Comparison of ENCODE assay signal across 12 cellular contexts in genomic region chr1:150883121-150883520, GRCh38. TPM values are rescaled to one million over a fixed set of nuclear protein-coding genes. Genes with fewer than 3 reads are reported as not detected.
"Had no signal": no experiment of that assay in that cellular context is flagged by ENCODE, and none has a peak within 500 bp of the region (broad histone marks: within the 10 kb centered on the region; RNA-seq: fewer than 3 reads in every experiment).

No MANE protein-coding gene starts in this region.

RNA-seq across cellular contexts. Expression of gene CTXND2, which starts 3.8 kb away (rescaled TPM):
- total RNA-seq: activated B cell treated with CpG ODN at 0.5 μM for 24 hours; activated CD4-positive, alpha-beta memory T cell treated with anti-CD3 and anti-CD28 coated beads for 36 hours; activated CD8-positive, alpha-beta memory T cell treated with anti-CD3 and anti-CD28 coated beads, Interleukin-2, amount 10 ng/mL, durations not matched to agents 7 days and 5 days; activated naive CD8-positive, alpha-beta T cell treated with anti-CD3 and anti-CD28 coated beads for 36 hours; aorta; LHCN-M2; M059J; PC-3; Peyer's patch; SJSA1 had no signal
- polyA plus RNA-seq: aorta, IgD-negative memory B cell, SK-N-SH had no signal
